In genomic region chr2:144358979-144359541, GRCh38 we compare ENCODE assay signal across 8 cellular contexts.
DNase-seq lines count a peak whose midpoint lies in the region; ATAC-seq, FAIRE-seq and TF ChIP-seq lines count a peak whose summit lies in the region.

No MANE protein-coding gene starts in this region.

- H3K4me1 ChIP-seq in ascending aorta (peaks cover 2% of the 10 kb centered on the region in 2 donors), lower lobe of right lung (peaks cover 5% of the 10 kb centered on the region)

- no peaks in the 10 kb centered on the region for H3K36me3 ChIP-seq in bronchial epithelial cell (ENCODE audit: control insufficient read depth, insufficient read depth, low read length)
- H3K36me3 ChIP-seq in ascending aorta: no peaks in the 10 kb centered on the region
- H3K36me3 ChIP-seq in lower lobe of right lung: no peaks in the 10 kb centered on the region

- peak overlapping the region in 1 of 2 donors; percentile 57 for H3K27ac ChIP-seq in ascending aorta
- no peak overlapping the region for H3K27ac ChIP-seq in lower lobe of right lung

- FAIRE-seq in bronchial epithelial cell (lab: Jason Lieb, UNC): no peak

- ATAC-seq in GM19351 (IDR thresholded peaks at IDR 0.05; ENCODE audit: unreplicated experiment) (peak; percentile 58), HG03280 (IDR thresholded peaks at IDR 0.05; ENCODE audit: unreplicated experiment) (peak; percentile 52), lower lobe of right lung (no peak)

- DNase-seq in AG10803 (ENCODE audit: low read depth): peak; percentile 54
- peak; percentile 64 for DNase-seq in bronchial epithelial cell (ENCODE audit: low read depth)
- DNase-seq in ascending aorta (ENCODE audit: low spot score in 2 of 2): no peak
- DNase-seq in lower lobe of right lung: no peak
- no peak for DNase-seq in Kasumi-1 (lab: John Stamatoyannopoulos, UW)
- DNase-seq in hippocampal formation (lab: John Stamatoyannopoulos, UW): no peak

- intact Hi-C loops in ascending aorta (cut with DNase I): no loop called here
- intact Hi-C loops in lower lobe of right lung (cut with DNase I): no loop called here

- H3K9me3 ChIP-seq in ascending aorta: no peaks in the 10 kb centered on the region
- no peaks in the 10 kb centered on the region for H3K9me3 ChIP-seq in lower lobe of right lung

- H3K4me3 ChIP-seq in AG10803 (ENCODE audit: low read length) (no peak overlapping the region), bronchial epithelial cell (ENCODE audit: low read depth, low read length) (no peak overlapping the region), ascending aorta (no peak overlapping the region), lower lobe of right lung (no peak overlapping the region)

- H3K27me3 ChIP-seq in bronchial epithelial cell (ENCODE audit: control insufficient read depth, insufficient read depth, low read length) (no peaks in the 10 kb centered on the region), ascending aorta (no peaks in the 10 kb centered on the region), lower lobe of right lung (ENCODE audit: low read depth) (no peaks in the 10 kb centered on the region)

- TF ChIP-seq CTCF in AG10803 (conservative IDR thresholded peaks at IDR 0.05; ENCODE audit: low read length) (no peak), bronchial epithelial cell (IDR thresholded peaks at IDR 0.05; ENCODE audit: insufficient read depth, low read length, severe bottlenecking) (no peak), ascending aorta (IDR thresholded peaks at IDR 0.05) (no peak), lower lobe of right lung (IDR thresholded peaks at IDR 0.05) (no peak)

Comparison
In these comparisons a context has a peak if more than half of its experiments do, and no peak if none do; other contexts are left out.
1. DNase-seq: peak in AG10803 (single experiment) and bronchial epithelial cell (single experiment); none in ascending aorta (0 of 2), lower lobe of right lung (single experiment), Kasumi-1 (0 of 2) and hippocampal formation (0 of 2).
2. ATAC-seq: peak in GM19351 (single experiment) and HG03280 (single experiment); none in lower lobe of right lung (0 of 2).